ENCODE assay signal across 1 cellular context in genomic region chr11:8262552-8263108, GRCh38.
TF ChIP-seq lines count a peak whose summit lies in the region.

No MANE protein-coding gene starts in this region.

TF ChIP-seq in HepG2, 621 proteins besides CTCF, POLR2A, EP300 and RAD21 (continued from another document):
- 0 out of 2 replicates have a peak, but pooled peaks have one; percentile 42 for TF ChIP-seq ZNF800 (CRISPR knock-in tag; IDR thresholded peaks at IDR 0.05)
- TF ChIP-seq CREBL2 (CRISPR knock-in tag; IDR thresholded peaks at IDR 0.05; ENCODE audit: borderline replicate concordance), result no peak
- TF ChIP-seq PCBP1 (IDR thresholded peaks at IDR 0.05; ENCODE audit: borderline replicate concordance, low read depth, low read length), result no peak
- no peak for TF ChIP-seq ZHX1 (CRISPR knock-in tag; IDR thresholded peaks at IDR 0.05; ENCODE audit: low read depth)
- no peak for TF ChIP-seq TBL1XR1 (IDR thresholded peaks at IDR 0.05; ENCODE audit: borderline replicate concordance, low read length, partially characterized antibody)
- peak; percentile 77; the same call in 1 of the 2 replicates for TF ChIP-seq MTF2 (CRISPR knock-in tag; IDR thresholded peaks at IDR 0.05; ENCODE audit: borderline replicate concordance)
- TF ChIP-seq ZNF710 (CRISPR knock-in tag; IDR thresholded peaks at IDR 0.05; ENCODE audit: borderline replicate concordance), result no peak
- no peak for TF ChIP-seq CAMTA2 (CRISPR knock-in tag; IDR thresholded peaks at IDR 0.05; ENCODE audit: borderline replicate concordance)
- peak; percentile 20; the same call in 1 of the 2 replicates for TF ChIP-seq ZNF687 (CRISPR knock-in tag; IDR thresholded peaks at IDR 0.05)
- TF ChIP-seq REXO4 (CRISPR knock-in tag; IDR thresholded peaks at IDR 0.05; ENCODE audit: borderline replicate concordance), result no peak
- no peak for TF ChIP-seq ZNF225 (CRISPR knock-in tag; IDR thresholded peaks at IDR 0.05)
- TF ChIP-seq ZNF724P (CRISPR knock-in tag; IDR thresholded peaks at IDR 0.05; ENCODE audit: borderline replicate concordance), result no peak
- TF ChIP-seq MXD1 (CRISPR knock-in tag; IDR thresholded peaks at IDR 0.05), result no peak
- no peak for TF ChIP-seq SAFB2 (CRISPR knock-in tag; IDR thresholded peaks at IDR 0.05; ENCODE audit: borderline replicate concordance, low read depth)
- no peak for TF ChIP-seq ZNF530 (CRISPR knock-in tag; IDR thresholded peaks at IDR 0.05; ENCODE audit: low read depth)
